14 cellular contexts compared by ENCODE assay signal in the genomic region with DNA sequence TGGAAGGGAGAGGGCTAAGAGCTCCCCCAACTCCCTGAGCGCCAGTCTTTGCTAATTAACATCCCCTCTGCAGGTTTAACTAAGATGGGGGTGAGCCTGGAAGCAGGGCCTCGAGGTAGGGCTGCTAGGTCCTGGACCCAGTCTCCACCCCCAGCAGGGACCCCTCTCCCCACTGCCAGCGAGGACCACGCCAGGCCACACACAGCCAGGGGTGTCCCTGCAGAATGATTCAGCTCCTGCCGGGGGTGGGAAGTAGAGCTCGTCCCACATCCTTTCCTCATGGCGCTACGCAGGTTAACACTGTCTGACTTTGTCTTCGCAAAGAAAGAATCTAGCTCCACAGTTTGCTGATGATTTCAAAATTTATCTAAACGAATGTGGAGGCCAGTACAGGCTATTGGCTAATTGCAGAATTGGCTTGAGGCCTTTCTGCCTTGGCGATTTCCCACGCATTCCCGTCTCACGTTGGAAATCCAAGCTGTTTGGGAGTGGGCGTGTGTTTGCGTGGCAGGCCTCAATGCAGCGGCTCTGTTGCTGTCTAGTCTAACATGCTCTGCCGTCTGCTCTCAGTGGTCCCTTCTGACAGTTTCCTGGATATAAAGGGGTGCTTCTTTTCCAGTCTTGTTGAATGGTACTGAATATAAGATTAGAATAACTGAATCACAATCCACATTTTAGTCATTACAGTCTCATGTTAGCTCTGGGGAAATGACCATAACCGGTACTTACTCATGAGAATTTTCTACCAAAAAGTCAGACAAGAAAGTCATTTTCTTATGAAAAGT.
A peak's percentile ranks its signal among the peaks of the same experiment; 100 is the strongest.
DNase-seq lines count a peak whose midpoint lies in the region; ATAC-seq and TF ChIP-seq lines count a peak whose summit lies in the region.
"Had no signal": no experiment of that assay in that cellular context is flagged by ENCODE, and none has a peak within 500 bp of the region (broad histone marks: within the 10 kb centered on the region; RNA-seq: fewer than 3 reads in every experiment).

No MANE protein-coding gene starts in this region.

- H3K4me3 ChIP-seq in prostate gland (no peak overlapping the region), OCI-LY7 (ENCODE audit: low read depth, low read length, poor library complexity, severe bottlenecking) (no peak overlapping the region)
- H3K4me3 ChIP-seq: SJCRH30 had no signal

- no peaks in the 10 kb centered on the region for H3K27me3 ChIP-seq in prostate gland (replicated peaks; ENCODE audit: insufficient read depth)
- H3K27me3 ChIP-seq: SJCRH30 had no signal

- POLR2A ChIA-PET in OCI-LY7 (lab: Charles Lee), result no interaction called here

- no peak for TF ChIP-seq CTCF in prostate gland (IDR thresholded peaks at IDR 0.05)
- no peak for TF ChIP-seq CTCF in OCI-LY7 (conservative IDR thresholded peaks at IDR 0.05; ENCODE audit: low read length)

- H2AFZ ChIP-seq in OCI-LY7 (ENCODE audit: low read length), result no peak overlapping the region

- H3K4me1 ChIP-seq in prostate gland (replicated peaks), result no peaks in the 10 kb centered on the region
- H3K4me1 ChIP-seq in OCI-LY7 (ENCODE audit: insufficient read depth, low read length, poor library complexity, severe bottlenecking), result no peaks in the 10 kb centered on the region
- H3K4me1 ChIP-seq: SJCRH30 had no signal

- BruUV-seq in OCI-LY7 (replicated peaks; lab: Mats Ljungman, UMichigan), result no TSS peak

- WGBS in prostate gland, result 66% methylated on average over 19 of the region's 19 CpGs

- no peaks in the 10 kb centered on the region for H3K9me3 ChIP-seq in prostate gland
- no peaks in the 10 kb centered on the region for H3K9me3 ChIP-seq in OCI-LY7 (ENCODE audit: low read length)
- H3K9me3 ChIP-seq: SJCRH30 had no signal

- no peaks in the 10 kb centered on the region for H3K9me2 ChIP-seq in OCI-LY7 (ENCODE audit: insufficient read depth, low read length)

- peak; percentile 40 for DNase-seq in T-helper 2 cell treated with Interferon-gamma antibody and Interleukin-4, amounts not matched to agents 5 μg/mL and 100 μg/mL, for 36 hours (ENCODE audit: low spot score)
- DNase-seq in T-helper 2 cell, result no peak
- DNase-seq in left lobe of liver (ENCODE audit: low spot score), result peak; percentile 53
- DNase-seq in stimulated activated CD4-positive, alpha-beta T cell treated with anti-CD3 and anti-CD28 coated beads, TNF-alpha, amount 100 ng/mL, for 24 hours (ENCODE audit: low read depth in 3 of 3), result peak in 2 of 3 experiments; percentile 31 to 46
- no peak for DNase-seq in prostate gland (ENCODE audit: low spot score)
- no peak for DNase-seq in OCI-LY7 (ENCODE audit: low spot score)
- DNase-seq in NCI-H774 (lab: John Stamatoyannopoulos, UW), result no peak
- DNase-seq: mesendoderm, NCI-H1417 treated with DMSO at 0.1 percent for 48 hours, NCI-H69, SJCRH30, small intestine had no signal

- CTCF ChIA-PET in OCI-LY7 (lab: Charles Lee; ENCODE audit: unreplicated experiment), result no interaction called here

- no peak overlapping the region for H3K4me2 ChIP-seq in OCI-LY7 (ENCODE audit: low read length)

- no peak overlapping the region for H3K27ac ChIP-seq in prostate gland
- H3K27ac ChIP-seq in OCI-LY7 (ENCODE audit: low read depth, low read length, poor library complexity, severe bottlenecking), result no peak overlapping the region
- H3K27ac ChIP-seq: 22Rv1, SJCRH30 had no signal

- TF ChIP-seq POLR2A in prostate gland (IDR thresholded peaks at IDR 0.05), result no peak

- peak overlapping the region; percentile 3 for H3K4me3 Mint-ChIP-seq in T-helper 2 cell treated with Interferon-gamma antibody and Interleukin-4, amounts not matched to agents 5 μg/mL and 100 μg/mL, for 36 hours
- peak overlapping the region; percentile 64 for H3K4me3 Mint-ChIP-seq in activated naive CD4-positive, alpha-beta T cell treated with anti-CD3 and anti-CD28 coated beads, Interleukin-2, amount 50 U/mL, for 24 hours

- H3K9me3 Mint-ChIP-seq in T-helper 2 cell treated with Interferon-gamma antibody and Interleukin-4, amounts not matched to agents 5 μg/mL and 100 μg/mL, for 36 hours, result no peaks in the 10 kb centered on the region
- H3K9me3 Mint-ChIP-seq in activated naive CD4-positive, alpha-beta T cell treated with anti-CD3 and anti-CD28 coated beads, Interleukin-2, amount 50 U/mL, for 24 hours, result no peaks in the 10 kb centered on the region

- no peaks in the 10 kb centered on the region for H3K36me3 Mint-ChIP-seq in T-helper 2 cell treated with Interferon-gamma antibody and Interleukin-4, amounts not matched to agents 5 μg/mL and 100 μg/mL, for 36 hours (ENCODE audit: low read depth)
- H3K36me3 Mint-ChIP-seq in activated naive CD4-positive, alpha-beta T cell treated with anti-CD3 and anti-CD28 coated beads, Interleukin-2, amount 50 U/mL, for 24 hours, result peaks cover 11% of the 10 kb centered on the region

- H3K27me3 Mint-ChIP-seq in T-helper 2 cell treated with Interferon-gamma antibody and Interleukin-4, amounts not matched to agents 5 μg/mL and 100 μg/mL, for 36 hours (ENCODE audit: low read depth), result no peaks in the 10 kb centered on the region
- H3K27me3 Mint-ChIP-seq in activated naive CD4-positive, alpha-beta T cell treated with anti-CD3 and anti-CD28 coated beads, Interleukin-2, amount 50 U/mL, for 24 hours, result no peaks in the 10 kb centered on the region

- intact Hi-C loops in prostate gland (cut with DNase I), result no loop called here
- intact Hi-C loops in OCI-LY7 (cut with micrococcal nuclease; ENCODE audit: unreplicated experiment), result no loop called here

- peak; percentile 86 for ATAC-seq in left lobe of liver

- no peaks in the 10 kb centered on the region for H3K79me2 ChIP-seq in OCI-LY7 (ENCODE audit: insufficient read depth, low read depth, low read length)

- H3K36me3 ChIP-seq in prostate gland, result no peaks in the 10 kb centered on the region
- H3K36me3 ChIP-seq in OCI-LY7 (ENCODE audit: insufficient read depth, low read length), result no peaks in the 10 kb centered on the region
- H3K36me3 ChIP-seq: SJCRH30 had no signal

- peak overlapping the region; percentile 26 for H3K27ac Mint-ChIP-seq in T-helper 2 cell treated with Interferon-gamma antibody and Interleukin-4, amounts not matched to agents 5 μg/mL and 100 μg/mL, for 36 hours
- peak overlapping the region; percentile 69 for H3K27ac Mint-ChIP-seq in activated naive CD4-positive, alpha-beta T cell treated with anti-CD3 and anti-CD28 coated beads, Interleukin-2, amount 50 U/mL, for 24 hours

- H3K4me1 Mint-ChIP-seq in T-helper 2 cell treated with Interferon-gamma antibody and Interleukin-4, amounts not matched to agents 5 μg/mL and 100 μg/mL, for 36 hours (ENCODE audit: low read depth), result peaks cover 12% of the 10 kb centered on the region
- H3K4me1 Mint-ChIP-seq in activated naive CD4-positive, alpha-beta T cell treated with anti-CD3 and anti-CD28 coated beads, Interleukin-2, amount 50 U/mL, for 24 hours, result peaks cover 22% of the 10 kb centered on the region

- H4K20me1 ChIP-seq in OCI-LY7 (ENCODE audit: insufficient read depth, low read length), result no peaks in the 10 kb centered on the region

Comparison
In these comparisons a context has a peak if more than half of its experiments do, and no peak if none do; other contexts are left out.
1. DNase-seq: peak in T-helper 2 cell treated with Interferon-gamma antibody and Interleukin-4, amounts not matched to agents 5 μg/mL and 100 μg/mL, for 36 hours (single experiment), left lobe of liver (single experiment) and stimulated activated CD4-positive, alpha-beta T cell treated with anti-CD3 and anti-CD28 coated beads, TNF-alpha, amount 100 ng/mL, for 24 hours (2 of 3); none in T-helper 2 cell (0 of 5), prostate gland (single experiment), OCI-LY7 (single experiment) and NCI-H774 (single experiment).